ENCODE assay signal across 10 cellular contexts in the genomic region with DNA sequence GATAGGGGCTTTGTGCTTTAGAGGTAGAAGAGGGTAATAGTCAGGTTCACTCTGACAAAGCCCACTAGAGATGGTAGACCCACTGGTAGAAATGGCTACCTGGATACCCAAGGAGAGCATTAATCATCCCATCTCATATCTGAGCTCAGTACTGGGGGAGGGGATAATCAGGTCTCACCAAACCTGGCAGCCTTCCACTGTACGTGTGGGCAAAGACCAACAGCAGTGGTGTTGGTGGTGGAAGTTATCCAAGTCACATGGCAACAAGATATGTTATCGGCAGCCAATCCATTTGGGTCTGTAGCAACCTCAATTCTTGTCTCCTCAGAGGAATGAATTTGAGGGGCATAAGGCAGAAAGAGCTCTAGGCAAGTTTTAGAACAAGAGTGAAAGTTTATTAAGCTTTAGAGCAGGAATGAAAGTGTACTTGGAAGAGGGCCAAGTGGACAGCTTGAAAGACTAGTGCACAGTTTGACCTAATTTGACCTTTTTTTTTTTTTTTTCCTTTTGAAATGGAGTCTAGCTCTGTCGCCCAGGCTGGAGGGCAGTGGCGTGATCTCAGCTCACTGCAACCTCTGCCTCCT.
DNase-seq lines count a peak whose midpoint lies in the region; ATAC-seq, FAIRE-seq and TF ChIP-seq lines count a peak whose summit lies in the region.
"Had no signal": no experiment of that assay in that cellular context is flagged by ENCODE, and none has a peak within 500 bp of the region (broad histone marks: within the 10 kb centered on the region; RNA-seq: fewer than 3 reads in every experiment).

No MANE protein-coding gene starts in this region.

- H3K9me3 Mint-ChIP-seq in activated T-helper 2 cell treated with anti-CD3 and anti-CD28 coated beads, Interferon-gamma antibody, Interleukin-2, Interleukin-4, amounts not matched to agents 10 μg/mL and 5 μg/mL and 100 μg/mL, durations not matched to agents 14 hours and 24 hours and 36 hours: peaks cover 26% of the 10 kb centered on the region
- peaks cover 0 to 5% (median 1%) of the 10 kb centered on the region in 6 donors for H3K9me3 Mint-ChIP-seq in immature natural killer cell

- H3K36me3 ChIP-seq in pancreas (no peaks in the 10 kb centered on the region), BE2C (no peaks in the 10 kb centered on the region)

- H3K27me3 Mint-ChIP-seq in activated T-helper 2 cell treated with anti-CD3 and anti-CD28 coated beads, Interferon-gamma antibody, Interleukin-2, Interleukin-4, amounts not matched to agents 10 μg/mL and 5 μg/mL and 100 μg/mL, durations not matched to agents 14 hours and 24 hours and 36 hours (ENCODE audit: low read depth): peaks cover 14% of the 10 kb centered on the region
- peaks cover 0 to 10% (median 6%) of the 10 kb centered on the region in 3 donors for H3K27me3 Mint-ChIP-seq in immature natural killer cell (ENCODE audit: low read depth in 3 of 3)

- peak; percentile 80 to 90 (median 82) for ATAC-seq in pancreas
- ATAC-seq: naive thymus-derived CD8-positive, alpha-beta T cell had no signal

- DNase-seq in Daoy (ENCODE audit: low read depth) (peak; percentile 55), NCI-H1105 treated with DMSO at 0.1 percent for 48 hours (lab: John Stamatoyannopoulos, UW) (peak; percentile 38), epithelial cell of esophagus (ENCODE audit: low read depth) (peak; percentile 71), pancreas (peak in 4 of 6 donors; percentile 15 to 63 (median 50)), NCI-H128 (lab: John Stamatoyannopoulos, UW; ENCODE audit: unreplicated experiment) (no peak), BE2C (no peak), immature natural killer cell (no peak)
- DNase-seq in activated T-helper 2 cell treated with anti-CD3 and anti-CD28 coated beads, Interferon-gamma antibody, Interleukin-2, Interleukin-4, amounts not matched to agents 10 μg/mL and 5 μg/mL and 100 μg/mL, durations not matched to agents 14 hours and 24 hours and 36 hours (ENCODE audit: low spot score): no peak
- DNase-seq: naive thymus-derived CD8-positive, alpha-beta T cell had no signal

- intact Hi-C loops in pancreas (cut with DNase I): no loop called here
- intact Hi-C loops in activated T-helper 2 cell treated with anti-CD3 and anti-CD28 coated beads, Interferon-gamma antibody, Interleukin-2, Interleukin-4, amounts not matched to agents 10 μg/mL and 5 μg/mL and 100 μg/mL, durations not matched to agents 14 hours and 24 hours and 36 hours (cut with micrococcal nuclease): loop anchor here (1.0 to 5.0 kb wide), 3 partner anchors 49 to 71 kb away; no protein-coding TSS in a partner anchor

- H3K4me1 Mint-ChIP-seq in activated T-helper 2 cell treated with anti-CD3 and anti-CD28 coated beads, Interferon-gamma antibody, Interleukin-2, Interleukin-4, amounts not matched to agents 10 μg/mL and 5 μg/mL and 100 μg/mL, durations not matched to agents 14 hours and 24 hours and 36 hours (ENCODE audit: low read depth): peaks cover 28% of the 10 kb centered on the region
- no peaks in the 10 kb centered on the region for H3K4me1 Mint-ChIP-seq in immature natural killer cell

- no peak overlapping the region for H3K27ac Mint-ChIP-seq in activated T-helper 2 cell treated with anti-CD3 and anti-CD28 coated beads, Interferon-gamma antibody, Interleukin-2, Interleukin-4, amounts not matched to agents 10 μg/mL and 5 μg/mL and 100 μg/mL, durations not matched to agents 14 hours and 24 hours and 36 hours
- H3K27ac Mint-ChIP-seq in immature natural killer cell: no peak overlapping the region
- H3K27ac Mint-ChIP-seq: naive thymus-derived CD8-positive, alpha-beta T cell had no signal

- WGBS in pancreas, 2 donors: 13 to 16% methylated on average over 4 of the region's 4 CpGs

- H3K36me3 Mint-ChIP-seq in activated T-helper 2 cell treated with anti-CD3 and anti-CD28 coated beads, Interferon-gamma antibody, Interleukin-2, Interleukin-4, amounts not matched to agents 10 μg/mL and 5 μg/mL and 100 μg/mL, durations not matched to agents 14 hours and 24 hours and 36 hours (ENCODE audit: low read depth): no peaks in the 10 kb centered on the region
- H3K36me3 Mint-ChIP-seq in immature natural killer cell: peaks cover 0 to 3% (median 0%) of the 10 kb centered on the region in 3 donors

- H3K4me1 ChIP-seq in pancreas (peaks cover 0 to 12% (median 0%) of the 10 kb centered on the region in 3 donors), BE2C (no peaks in the 10 kb centered on the region)

- H3K27me3 ChIP-seq in pancreas (no peaks in the 10 kb centered on the region), BE2C (no peaks in the 10 kb centered on the region)

- no peak for FAIRE-seq in pancreas (lab: Jason Lieb, UNC)

- H3K27ac ChIP-seq in pancreas: no peak overlapping the region

- H3K4me3 Mint-ChIP-seq in activated T-helper 2 cell treated with anti-CD3 and anti-CD28 coated beads, Interferon-gamma antibody, Interleukin-2, Interleukin-4, amounts not matched to agents 10 μg/mL and 5 μg/mL and 100 μg/mL, durations not matched to agents 14 hours and 24 hours and 36 hours (ENCODE audit: low read depth): no peak overlapping the region
- no peak overlapping the region for H3K4me3 Mint-ChIP-seq in immature natural killer cell
- H3K4me3 Mint-ChIP-seq: naive thymus-derived CD8-positive, alpha-beta T cell; T-helper 1 cell treated with Interleukin-12 subunit alpha and Interleukin-12 subunit beta and Interleukin-4 antibody, amounts not matched to agents 30 μg/mL and 1 μg/mL, for 36 hours had no signal

- TF ChIP-seq CTCF in epithelial cell of esophagus (IDR thresholded peaks at IDR 0.05; ENCODE audit: insufficient read depth, low read depth, low read length, missing control alignments): no peak
- no peak for TF ChIP-seq CTCF in pancreas (IDR thresholded peaks at IDR 0.05)
- TF ChIP-seq CTCF in BE2C (IDR thresholded peaks at IDR 0.05; ENCODE audit: low read depth, low read length): no peak

- no peak overlapping the region for H3K4me3 ChIP-seq in epithelial cell of esophagus (ENCODE audit: low read length)
- H3K4me3 ChIP-seq in pancreas: no peak overlapping the region
- H3K4me3 ChIP-seq in BE2C (ENCODE audit: low read depth, low read length): no peak overlapping the region

- no peaks in the 10 kb centered on the region for H3K9me3 ChIP-seq in pancreas
- H3K9me3 ChIP-seq in BE2C: no peaks in the 10 kb centered on the region

Comparison
In these comparisons a context has a peak if more than half of its experiments do, and no peak if none do; other contexts are left out.
1. DNase-seq: peak in Daoy (single experiment), NCI-H1105 treated with DMSO at 0.1 percent for 48 hours (single experiment), epithelial cell of esophagus (single experiment) and pancreas (4 of 6); none in NCI-H128 (single experiment), BE2C (single experiment), activated T-helper 2 cell treated with anti-CD3 and anti-CD28 coated beads, Interferon-gamma antibody, Interleukin-2, Interleukin-4, amounts not matched to agents 10 μg/mL and 5 μg/mL and 100 μg/mL, durations not matched to agents 14 hours and 24 hours and 36 hours (single experiment) and immature natural killer cell (0 of 3).